ENCODE assay signal across 8 cellular contexts in the genomic region with DNA sequence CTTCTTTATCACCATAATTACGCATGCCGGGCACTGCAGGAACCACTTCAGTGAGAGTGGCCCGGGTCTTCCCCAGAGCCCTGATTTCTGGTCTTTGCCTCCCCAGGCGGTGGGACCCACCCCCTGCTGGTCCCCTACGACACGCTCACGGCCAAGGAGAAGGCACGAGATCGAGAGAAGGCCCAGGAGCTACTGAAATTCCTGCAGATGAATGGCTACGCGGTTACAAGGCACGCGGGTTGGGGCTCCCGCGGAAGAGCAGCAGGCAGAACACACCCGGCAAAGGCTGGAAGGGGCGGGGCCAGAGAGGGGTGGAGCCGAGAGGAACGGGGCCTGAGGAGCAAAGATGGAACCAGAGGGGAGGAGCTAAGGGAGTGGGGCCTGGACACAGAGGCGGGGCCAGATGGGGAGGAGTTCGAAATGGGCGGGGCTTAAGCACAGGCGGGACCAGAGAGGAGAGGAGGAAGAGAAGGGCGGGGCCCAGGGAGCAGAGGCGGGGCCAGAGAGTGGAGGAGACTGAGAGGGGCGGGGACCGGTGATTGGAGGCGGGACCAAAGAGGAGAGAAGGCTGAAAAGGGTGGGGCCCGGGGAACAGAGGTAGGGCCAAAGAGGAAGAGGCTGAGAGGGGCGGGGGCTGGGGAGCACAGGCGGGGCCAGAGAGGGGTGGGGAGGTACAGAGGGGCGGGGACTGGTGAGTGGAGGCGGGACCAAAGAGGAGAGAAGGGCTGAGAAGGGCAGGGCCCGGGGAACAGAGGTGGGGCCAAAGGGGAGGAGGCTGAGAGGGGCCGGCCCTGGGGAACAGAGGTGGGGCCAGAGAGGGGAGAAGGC.
DNase-seq lines count a peak whose midpoint lies in the region; ATAC-seq, FAIRE-seq and TF ChIP-seq lines count a peak whose summit lies in the region.

No MANE protein-coding gene starts in this region.

- no peaks in the 10 kb centered on the region for H3K9me3 ChIP-seq in GM12878 (replicated peaks; ENCODE audit: control insufficient read depth, insufficient read depth, low read length)
- H3K9me3 ChIP-seq in prostate gland, result no peaks in the 10 kb centered on the region

- H3K4me3 ChIP-seq in GM12878 (no peak overlapping the region), prostate gland (no peak overlapping the region)

- H3K4me2 ChIP-seq in GM12878 (ENCODE audit: control insufficient read depth, insufficient read depth), result peak overlapping the region; percentile 65

- H3K27ac ChIP-seq in GM12878 (ENCODE audit: control insufficient read depth, insufficient read depth) (no peak overlapping the region), prostate gland (no peak overlapping the region)

- BruUV-seq in GM12878 (replicated peaks; lab: Mats Ljungman, UMichigan), result no TSS peak

- ATAC-seq in GM12878, result peak; percentile 94

- H3K4me1 ChIP-seq in GM12878 (ENCODE audit: control insufficient read depth, insufficient read depth, low read length) (no peaks in the 10 kb centered on the region; the same call in 1 of the 2 replicates), prostate gland (replicated peaks) (no peaks in the 10 kb centered on the region)

- peak overlapping the region; percentile 70 for H2AFZ ChIP-seq in GM12878 (ENCODE audit: control insufficient read depth, low read depth, low read length)

- 26% methylated on average over 23 of the region's 35 CpGs for WGBS in GM12878 (ENCODE audit: insufficient coverage, insufficient replicate concordance, low lambda C conversion rate, missing lambda C conversion rate)
- 49% methylated on average over 35 of the region's 35 CpGs for WGBS in prostate gland

- H4K20me1 ChIP-seq in GM12878 (ENCODE audit: control insufficient read depth, insufficient read depth), result no peaks in the 10 kb centered on the region; the same call in 1 of the 2 replicates

- intact Hi-C loops in GM12878 (cut with micrococcal nuclease; ENCODE audit: unreplicated experiment), result loop anchor here (5.0 kb wide), 1 partner anchor 105 kb away; a partner anchor contains a TSS
- intact Hi-C loops in prostate gland (cut with DNase I), result no loop called here

- FAIRE-seq in GM12878 (lab: Jason Lieb, UNC), result peak; percentile 91

- no peak overlapping the region for H3K9ac ChIP-seq in GM12878 (ENCODE audit: control insufficient read depth, insufficient read depth, low read length)

- no peak for TF ChIP-seq POLR2A in GM12878 (IDR thresholded peaks at IDR 0.05; ENCODE audit: low read depth, low read length)
- TF ChIP-seq POLR2A in prostate gland (IDR thresholded peaks at IDR 0.05), result no peak

- CTCF ChIA-PET in GM12878 (lab: Yijun Ruan, JAX), result interaction anchor here (0.5 to 0.8 kb wide), 4 partner anchors 8 to 133 kb away, joined by 3 read pairs; a partner anchor contains a TSS

- SMC1A ChIA-PET in GM12878 (lab: Charles Lee; ENCODE audit: uncharacterized antibody, unreplicated experiment), result no interaction called here

- in situ Hi-C loops in GM12878 (cut with MboI), result no loop called here

- H3K79me2 ChIP-seq in GM12878 (ENCODE audit: control insufficient read depth, insufficient read depth, low read length), result no peaks in the 10 kb centered on the region

- RAD21 ChIA-PET in GM12878 (lab: Charles Lee; ENCODE audit: unreplicated experiment), result interaction anchor here (0.7 kb wide), 1 partner anchor 104 kb away, joined by 4 read pairs; a partner anchor contains a TSS

- TF ChIP-seq EP300 in GM12878 (IDR thresholded peaks at IDR 0.05; ENCODE audit: borderline replicate concordance in 1 of 2, control insufficient read depth in 1 of 2, low read depth in 2 of 2, low read length in 2 of 2), result no peak

- H3K27me3 ChIP-seq in GM12878 (replicated peaks in 1 of 2; ENCODE audit: control insufficient read depth in 2 of 2, insufficient read depth in 2 of 2, low read length in 1 of 2) (no peaks in the 10 kb centered on the region), prostate gland (replicated peaks; ENCODE audit: insufficient read depth) (no peaks in the 10 kb centered on the region)

- TF ChIP-seq CTCF in GM12878 (IDR thresholded peaks at IDR 0.05 in 2 of 3, conservative IDR thresholded peaks at IDR 0.05 in 1 of 3; ENCODE audit: control insufficient read depth in 2 of 3, extremely low read depth in 1 of 3, insufficient read depth in 1 of 3, low read depth in 3 of 3, low read length in 3 of 3) (no peak), prostate gland (IDR thresholded peaks at IDR 0.05) (no peak)

- H3K36me3 ChIP-seq in GM12878 (ENCODE audit: control insufficient read depth in 2 of 2, insufficient read depth in 2 of 2, low read length in 1 of 2) (no peaks in the 10 kb centered on the region), prostate gland (no peaks in the 10 kb centered on the region)

- POLR2A ChIA-PET in GM12878 (lab: Charles Lee), result interaction anchor here (0.6 to 1.1 kb wide), 2 partner anchors 35 to 371 kb away, joined by 4 to 7 read pairs; a partner anchor contains a TSS

- DNase-seq in activated gamma-delta T cell (lab: John Stamatoyannopoulos, UW), result peak; percentile 63
- DNase-seq in activated gamma-delta T cell treated with Interleukin-2 at 50 U/mL for 16 hours, result no peak
- peak; percentile 15 for DNase-seq in LHCN-M2 (ENCODE audit: low read depth)
- peak; percentile 91 for DNase-seq in T follicular helper cell (ENCODE audit: low read depth)
- peak; percentile 63 for DNase-seq in GM12878 (ENCODE audit: low read depth, low spot score)
- peak; percentile 94 for DNase-seq in islet precursor cell
- DNase-seq in stimulated activated CD4-positive, alpha-beta T cell treated with anti-CD3 and anti-CD28 coated beads, TNF-alpha, amount 100 ng/mL, for 1 hour (ENCODE audit: low read depth in 3 of 3, low spot score in 1 of 3), result peak in 2 of 3 donors; percentile 75 to 82
- no peak for DNase-seq in prostate gland (ENCODE audit: low spot score)

- no peak for TF ChIP-seq RAD21 in GM12878 (IDR thresholded peaks at IDR 0.05; ENCODE audit: insufficient read depth, low read depth, low read length)

TF ChIP-seq in GM12878, 131 proteins besides CTCF, POLR2A, EP300 and RAD21:
- 0 out of 2 replicates have a peak, but pooled peaks have one; percentile 10 for TF ChIP-seq SPI1 (IDR thresholded peaks at IDR 0.05; ENCODE audit: borderline replicate concordance, insufficient read depth, low read depth, low read length)
- no peak for TF ChIP-seq JUNB (IDR thresholded peaks at IDR 0.05)
- peak; percentile 96 for TF ChIP-seq HDGF (IDR thresholded peaks at IDR 0.05)
- no peak for TF ChIP-seq NFXL1 (IDR thresholded peaks at IDR 0.05; ENCODE audit: borderline replicate concordance)
- no peak for TF ChIP-seq ZNF24 (IDR thresholded peaks at IDR 0.05)

Comparison
In these comparisons a context has a peak if more than half of its experiments do, and no peak if none do; other contexts are left out.
1. DNase-seq: peak in activated gamma-delta T cell (single experiment), LHCN-M2 (single experiment), T follicular helper cell (single experiment), GM12878 (single experiment), islet precursor cell (single experiment) and stimulated activated CD4-positive, alpha-beta T cell treated with anti-CD3 and anti-CD28 coated beads, TNF-alpha, amount 100 ng/mL, for 1 hour (2 of 3); none in activated gamma-delta T cell treated with Interleukin-2 at 50 U/mL for 16 hours (single experiment) and prostate gland (single experiment).